Comparison of ENCODE assay signal across 10 cellular contexts in genomic region chr1:18957532-18958295, GRCh38. TPM values are rescaled to one million over a fixed set of nuclear protein-coding genes. Genes with fewer than 3 reads are reported as not detected.
A peak's percentile ranks its signal among the peaks of the same experiment; 100 is the strongest.
DNase-seq lines count a peak whose midpoint lies in the region; ATAC-seq and TF ChIP-seq lines count a peak whose summit lies in the region.
"Had no signal": no experiment of that assay in that cellular context is flagged by ENCODE, and none has a peak within 500 bp of the region (broad histone marks: within the 10 kb centered on the region; RNA-seq: fewer than 3 reads in every experiment).

No MANE protein-coding gene starts in this region.

- H3K27me3 ChIP-seq in Caco-2 (replicated peaks; ENCODE audit: control insufficient read depth, insufficient read depth, low read length) (no peaks in the 10 kb centered on the region), Panc1 (ENCODE audit: control insufficient read depth, insufficient read depth, low read length) (no peaks in the 10 kb centered on the region), osteoblast (ENCODE audit: insufficient read depth, low read length) (peaks cover 17% of the 10 kb centered on the region)

- H3K27ac Mint-ChIP-seq in Caco-2 (ENCODE audit: unreplicated experiment) (no peak overlapping the region), endothelial cell (ENCODE audit: unreplicated experiment) (no peak overlapping the region)

- POLR2A ChIA-PET in Caco-2 (lab: Charles Lee): no interaction called here
- POLR2A ChIA-PET in Panc1 (lab: Charles Lee): no interaction called here

- no peak for TF ChIP-seq CTCF in Caco-2 (IDR thresholded peaks at IDR 0.05; ENCODE audit: insufficient read depth in 1 of 2, low read depth in 1 of 2, low read length in 1 of 2, severe bottlenecking in 1 of 2, unreplicated experiment in 1 of 2)
- no peak for TF ChIP-seq CTCF in Panc1 (IDR thresholded peaks at IDR 0.05)
- no peak for TF ChIP-seq CTCF in endothelial cell (IDR thresholded peaks at IDR 0.05; ENCODE audit: unreplicated experiment)
- TF ChIP-seq CTCF in osteoblast (IDR thresholded peaks at IDR 0.05; ENCODE audit: extremely low read depth, low read depth, low read length): no peak

- DNase-seq in Caco-2 (no peak), Panc1 (ENCODE audit: low read depth, low spot score) (no peak), endothelial cell (ENCODE audit: low spot score) (no peak), osteoblast (ENCODE audit: insufficient read length, low spot score, missing footprints) (no peak), 8988T (no peak), NCI-H748 treated with DMSO at 0.1 percent for 48 hours (lab: John Stamatoyannopoulos, UW) (no peak)
- no peak for DNase-seq in activated CD4-positive, CD25-positive, alpha-beta regulatory T cell (lab: John Stamatoyannopoulos, UW)
- DNase-seq: activated CD4-positive, CD25-positive, alpha-beta regulatory T cell treated with anti-CD3 and anti-CD28 coated beads, Interleukin-2, amount 50 U/mL, for 72 hours; NCI-H446 had no signal

- CTCF ChIA-PET in Caco-2 (lab: Charles Lee): interaction anchor here (0.7 kb wide), 1 partner anchor 18 kb away, joined by 3 read pairs; no protein-coding TSS in a partner anchor
- CTCF ChIA-PET in Panc1 (lab: Charles Lee): interaction anchor here (0.7 kb wide), 1 partner anchor 10 kb away, joined by 3 read pairs; no protein-coding TSS in a partner anchor

- H3K27me3 Mint-ChIP-seq in Caco-2 (ENCODE audit: insufficient read depth, unreplicated experiment) (no peaks in the 10 kb centered on the region), endothelial cell (ENCODE audit: unreplicated experiment) (peaks cover 11% of the 10 kb centered on the region)

- H3K79me2 ChIP-seq in osteoblast (ENCODE audit: insufficient read depth, low read length): peaks cover 32% of the 10 kb centered on the region

- H3K9me3 Mint-ChIP-seq in Caco-2 (ENCODE audit: unreplicated experiment): no peaks in the 10 kb centered on the region
- H3K9me3 Mint-ChIP-seq in endothelial cell (ENCODE audit: unreplicated experiment): no peaks in the 10 kb centered on the region

- H3K9me3 ChIP-seq in Caco-2 (no peaks in the 10 kb centered on the region), Panc1 (ENCODE audit: control insufficient read depth, insufficient read depth, low read depth, low read length) (no peaks in the 10 kb centered on the region), osteoblast (ENCODE audit: low read depth, low read length) (no peaks in the 10 kb centered on the region)

- BruUV-seq in Caco-2 (replicated peaks; lab: Mats Ljungman, UMichigan): no TSS peak
- BruUV-seq in Panc1 (replicated peaks; lab: Mats Ljungman, UMichigan): no TSS peak

- H3K4me3 Mint-ChIP-seq in Caco-2 (ENCODE audit: unreplicated experiment) (peak overlapping the region; percentile 79), endothelial cell (ENCODE audit: unreplicated experiment) (peak overlapping the region; percentile 81)

- no peak for ATAC-seq in Panc1
- no peak for ATAC-seq in GM19035 (IDR thresholded peaks at IDR 0.05; ENCODE audit: unreplicated experiment)

- H3K4me1 Mint-ChIP-seq in Caco-2 (ENCODE audit: low read depth, unreplicated experiment) (peaks cover 5% of the 10 kb centered on the region), endothelial cell (ENCODE audit: unreplicated experiment) (peaks cover 22% of the 10 kb centered on the region)

- H4K20me1 ChIP-seq in osteoblast (ENCODE audit: insufficient read depth, low read length): peaks cover 18% of the 10 kb centered on the region

- peak overlapping the region; percentile 80 for H3K27ac ChIP-seq in Panc1 (ENCODE audit: low read length)
- H3K27ac ChIP-seq in osteoblast (ENCODE audit: low read depth, low read length): no peak overlapping the region

- H3K4me1 ChIP-seq in Caco-2: 0 out of 2 replicates have a peak, but pooled peaks cover 9% of the 10 kb centered on the region
- H3K4me1 ChIP-seq in Panc1 (ENCODE audit: control insufficient read depth, insufficient read depth, low read length): peaks cover 19% of the 10 kb centered on the region
- H3K4me1 ChIP-seq in osteoblast (ENCODE audit: insufficient read depth, low read length): peaks cover 29% of the 10 kb centered on the region

- peak overlapping the region; percentile 96 for H2AFZ ChIP-seq in osteoblast (ENCODE audit: low read length)

- H3K36me3 Mint-ChIP-seq in Caco-2 (ENCODE audit: insufficient read depth, unreplicated experiment): no peaks in the 10 kb centered on the region
- H3K36me3 Mint-ChIP-seq in endothelial cell (ENCODE audit: low read depth, unreplicated experiment): peaks cover 6% of the 10 kb centered on the region

- H3K4me3 ChIP-seq in Caco-2 (ENCODE audit: low read depth, low read length) (no peak overlapping the region; the same call in 1 of the 2 replicates), Panc1 (ENCODE audit: low read depth in 2 of 2, low read length in 2 of 2) (peak overlapping the region; percentile 63 to 77), osteoblast (ENCODE audit: insufficient read depth, low read length) (peak overlapping the region; percentile 87)

- intact Hi-C loops in Caco-2 (cut with micrococcal nuclease; ENCODE audit: unreplicated experiment): loop anchor here (2.0 to 5.0 kb wide), 2 partner anchors 53 to 55 kb away; partner anchors contain the start of gene ALDH4A1
- intact Hi-C loops in Panc1 (cut with micrococcal nuclease; ENCODE audit: unreplicated experiment): loop anchor here (10.0 kb wide), 1 partner anchor 117 kb away; no protein-coding TSS in a partner anchor

- H3K4me2 ChIP-seq in osteoblast (ENCODE audit: insufficient read depth, low read length): peak overlapping the region; percentile 95

- in situ Hi-C loops in Panc1 (cut with HindIII; ENCODE audit: low pct_unique_long_range_greater_than_20kb, low sequenced_read_pairs): no loop called here

- no peaks in the 10 kb centered on the region for H3K36me3 ChIP-seq in Caco-2 (ENCODE audit: control insufficient read depth, insufficient read depth, low read length)
- H3K36me3 ChIP-seq in Panc1 (ENCODE audit: control insufficient read depth, insufficient read depth, low read length): no peaks in the 10 kb centered on the region
- H3K36me3 ChIP-seq in osteoblast (ENCODE audit: insufficient read depth, low read length): peaks cover 2% of the 10 kb centered on the region

RNA-seq across cellular contexts. Expression of gene IFFO2, which starts 1.2 kb away (rescaled TPM):
- total RNA-seq in Caco-2 (2022) (18.7 and 23.7 TPM in 2 replicates), Panc1 (2021; ENCODE audit: unreplicated experiment) (59.4 TPM), endothelial cell (ENCODE audit: unreplicated experiment) (16.7 TPM), osteoblast (6.8 and 10.9 TPM in 2 replicates)
- polyA plus RNA-seq in Panc1 (2012; ENCODE audit: insufficient read length): 53.4 TPM

RNA-seq across cellular contexts. Expression of gene ALDH4A1, which starts 55.4 kb away (rescaled TPM):
- total RNA-seq in Caco-2 (2022): 15.3 and 18.0 TPM in 2 replicates
- 21.7 TPM for total RNA-seq in Panc1 (2021; ENCODE audit: unreplicated experiment)
- polyA plus RNA-seq in Panc1 (2012; ENCODE audit: insufficient read length): 41.3 TPM
- total RNA-seq in endothelial cell (ENCODE audit: unreplicated experiment): 27.8 TPM
- 28.6 and 31.8 TPM in 2 replicates for total RNA-seq in osteoblast
